Comparison of ENCODE assay signal across 7 cellular contexts in the genomic region with DNA sequence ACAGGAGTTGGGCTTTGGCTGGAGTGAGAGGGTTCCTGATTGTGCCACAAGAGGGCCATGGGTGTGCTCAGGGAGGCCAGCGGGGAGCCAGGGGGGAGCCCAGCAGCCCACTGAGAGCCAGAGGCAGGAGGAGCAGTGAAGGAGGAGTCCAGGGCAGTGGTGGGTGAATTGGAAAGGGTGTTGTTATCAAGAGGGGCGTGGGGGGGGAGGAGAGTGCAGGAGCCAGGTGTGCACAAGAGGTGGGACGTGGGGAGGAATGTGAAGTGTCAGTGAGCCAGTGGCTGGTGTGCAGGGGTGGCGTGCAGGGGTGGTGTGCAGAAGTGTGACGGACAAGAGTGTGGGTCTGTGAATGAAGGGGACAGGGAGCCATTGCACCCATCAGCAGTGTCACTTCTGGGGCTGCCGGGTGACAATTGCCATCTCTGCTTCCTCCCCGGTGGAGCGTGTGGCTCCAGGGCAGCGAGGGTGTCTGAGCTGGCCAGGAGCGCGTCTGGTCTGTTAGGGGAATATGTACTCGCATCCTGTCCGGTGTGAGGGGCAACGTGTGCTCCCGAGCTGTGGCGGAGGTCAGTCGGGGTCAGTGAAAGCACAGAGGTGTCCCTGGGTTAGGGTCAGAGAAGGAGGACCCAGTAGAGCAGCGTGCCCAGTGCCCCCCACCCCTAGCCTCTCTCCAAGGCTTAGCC. TPM values are rescaled to one million over a fixed set of nuclear protein-coding genes. Genes with fewer than 3 reads are reported as not detected.
A peak's percentile ranks its signal among the peaks of the same experiment; 100 is the strongest.
DNase-seq lines count a peak whose midpoint lies in the region; FAIRE-seq and TF ChIP-seq lines count a peak whose summit lies in the region.

No MANE protein-coding gene starts in this region.

- H3K9me3 ChIP-seq in astrocyte (ENCODE audit: insufficient read depth, low read depth, low read length) (no peaks in the 10 kb centered on the region), iPS-18a (ENCODE audit: control insufficient read depth, low read depth, low read length) (no peaks in the 10 kb centered on the region), smooth muscle cell (replicated peaks; ENCODE audit: low read depth) (no peaks in the 10 kb centered on the region)

- no peak for FAIRE-seq in astrocyte (lab: Jason Lieb, UNC)

- H3K79me2 ChIP-seq in astrocyte (ENCODE audit: insufficient read depth, low read length) (peaks cover 62% of the 10 kb centered on the region), smooth muscle cell (ENCODE audit: low read depth) (peaks cover 3% of the 10 kb centered on the region)

- H3K27ac ChIP-seq in astrocyte (ENCODE audit: low read depth, low read length) (no peak overlapping the region), iPS-18a (ENCODE audit: low read length) (no peak overlapping the region), smooth muscle cell (ENCODE audit: low read depth) (peak overlapping the region; percentile 41)

- H3K4me3 ChIP-seq in GM12865 (ENCODE audit: low read depth, low read length), result peak overlapping the region; percentile 18; the same call in 1 of the 2 replicates
- peak overlapping the region; percentile 59 for H3K4me3 ChIP-seq in astrocyte (ENCODE audit: insufficient read depth, low read depth, low read length)
- peak overlapping the region; percentile 50 for H3K4me3 ChIP-seq in iPS-18a (ENCODE audit: low read length)
- peak overlapping the region; percentile 97 for H3K4me3 ChIP-seq in smooth muscle cell

- TF ChIP-seq CTCF in GM12865 (IDR thresholded peaks at IDR 0.05; ENCODE audit: insufficient read depth, low read depth, low read length, missing control alignments) (peak; percentile 35), astrocyte (IDR thresholded peaks at IDR 0.05; ENCODE audit: insufficient read depth, low read depth, low read length) (peak; percentile 37), smooth muscle cell (IDR thresholded peaks at IDR 0.05; ENCODE audit: borderline replicate concordance, insufficient read depth, poor library complexity, severe bottlenecking) (peak; percentile 36)

- H3K27ac Mint-ChIP-seq in astrocyte (ENCODE audit: unreplicated experiment), result peak overlapping the region; percentile 89

- H3F3A ChIP-seq in smooth muscle cell (ENCODE audit: low read depth), result no peaks in the 10 kb centered on the region

- H3K27me3 Mint-ChIP-seq in astrocyte (ENCODE audit: low read depth, unreplicated experiment), result no peaks in the 10 kb centered on the region

- H3K4me1 ChIP-seq in astrocyte (ENCODE audit: insufficient read depth, low read length), result peaks cover 71% of the 10 kb centered on the region
- peaks cover 37% of the 10 kb centered on the region for H3K4me1 ChIP-seq in iPS-18a (ENCODE audit: control insufficient read depth, low read depth, low read length)
- peaks cover 39% of the 10 kb centered on the region for H3K4me1 ChIP-seq in smooth muscle cell (ENCODE audit: low read depth)

- H3K36me3 ChIP-seq in astrocyte (ENCODE audit: insufficient read depth, low read length) (no peaks in the 10 kb centered on the region), iPS-18a (ENCODE audit: control insufficient read depth, low read depth, low read length) (no peaks in the 10 kb centered on the region), smooth muscle cell (ENCODE audit: low read depth) (no peaks in the 10 kb centered on the region)

- 25% methylated on average over 15 of the region's 18 CpGs for WGBS in smooth muscle cell (ENCODE audit: low lambda C conversion rate)

- H3K4me2 ChIP-seq in astrocyte (ENCODE audit: low read length) (peak overlapping the region; percentile 93), smooth muscle cell (peak overlapping the region; percentile 100)

- peak; percentile 55 for DNase-seq in GM12865 (ENCODE audit: low read depth)
- DNase-seq in NCI-H1930 (lab: John Stamatoyannopoulos, UW), result peak; percentile 35 to 42
- DNase-seq in astrocyte (ENCODE audit: low read depth), result no peak
- no peak for DNase-seq in smooth muscle cell (lab: John Stamatoyannopoulos, UW; ENCODE audit: unreplicated experiment)
- no peak for DNase-seq in NCI-H2171 treated with DMSO at 0.1 percent for 48 hours (lab: John Stamatoyannopoulos, UW)
- DNase-seq in inferior parietal cortex (ENCODE audit: extremely low spot score), result no peak

- H3K9ac ChIP-seq in astrocyte (ENCODE audit: low read length) (peak overlapping the region; percentile 75), iPS-18a (ENCODE audit: low read length) (no peak overlapping the region), smooth muscle cell (ENCODE audit: low read depth) (no peak overlapping the region)

- H4K20me1 ChIP-seq in astrocyte (ENCODE audit: insufficient read depth, low read length), result peaks cover 56% of the 10 kb centered on the region
- peaks cover 54% of the 10 kb centered on the region for H4K20me1 ChIP-seq in smooth muscle cell (ENCODE audit: low read depth)

- H3K9me3 Mint-ChIP-seq in astrocyte (ENCODE audit: unreplicated experiment), result no peaks in the 10 kb centered on the region

- H2AFZ ChIP-seq in astrocyte (ENCODE audit: low read depth, low read length), result no peak overlapping the region
- no peak overlapping the region for H2AFZ ChIP-seq in smooth muscle cell (ENCODE audit: low read depth)

- H3K27me3 ChIP-seq in astrocyte (ENCODE audit: insufficient read depth, low read length), result no peaks in the 10 kb centered on the region
- H3K27me3 ChIP-seq in iPS-18a (ENCODE audit: control insufficient read depth, insufficient read depth, low read length), result peaks cover 75% of the 10 kb centered on the region
- no peaks in the 10 kb centered on the region for H3K27me3 ChIP-seq in smooth muscle cell (ENCODE audit: low read depth)

- peak overlapping the region; percentile 89 for H3K4me3 Mint-ChIP-seq in astrocyte (ENCODE audit: unreplicated experiment)

- H3K4me1 Mint-ChIP-seq in astrocyte (ENCODE audit: low read depth, unreplicated experiment), result peaks cover 47% of the 10 kb centered on the region

- H3K36me3 Mint-ChIP-seq in astrocyte (ENCODE audit: low read depth, unreplicated experiment), result no peaks in the 10 kb centered on the region

RNA-seq across cellular contexts. Expression of gene CLCF1, which starts 1.7 kb away (rescaled TPM):
- total RNA-seq in astrocyte (17.4 and 17.6 TPM in 2 replicates), smooth muscle cell (7.3 and 12.2 TPM in 2 replicates)
- polyA plus RNA-seq in smooth muscle cell, result 4.6 and 6.2 TPM in 2 replicates

RNA-seq across cellular contexts. Expression of gene POLD4, which starts 18.3 kb away (rescaled TPM):
- total RNA-seq in astrocyte (53.5 and 69.2 TPM in 2 replicates), smooth muscle cell (61.4 and 78.0 TPM in 2 replicates)
- polyA plus RNA-seq in smooth muscle cell, result 113 and 133 TPM in 2 replicates

RNA-seq across cellular contexts. Expression of gene RAD9A, which starts 20.1 kb away (rescaled TPM):
- 9.2 and 9.4 TPM in 2 replicates for total RNA-seq in astrocyte
- 17.3 and 19.5 TPM in 2 replicates for total RNA-seq in smooth muscle cell
- polyA plus RNA-seq in smooth muscle cell, result 20.3 and 21.4 TPM in 2 replicates

RNA-seq across cellular contexts. Expression of gene PPP1CA, which starts 30.0 kb away (rescaled TPM):
- 157 and 159 TPM in 2 replicates for total RNA-seq in astrocyte
- total RNA-seq in smooth muscle cell, result 99.3 and 123 TPM in 2 replicates
- 210 and 220 TPM in 2 replicates for polyA plus RNA-seq in smooth muscle cell

RNA-seq across cellular contexts. Expression of gene TBC1D10C, which starts 32.2 kb away (rescaled TPM):
- total RNA-seq in astrocyte (0.16 TPM in 1 of 2 replicates, not detected in the other), smooth muscle cell (not detected in 2 replicates)
- polyA plus RNA-seq in smooth muscle cell, result 0.32 TPM in 1 of 2 replicates, not detected in the other

Comparison
In these comparisons a context has a peak if more than half of its experiments do, and no peak if none do; other contexts are left out.
1. DNase-seq: peak in GM12865 (single experiment) and NCI-H1930 (2 of 2); none in astrocyte (single experiment), smooth muscle cell (single experiment), NCI-H2171 treated with DMSO at 0.1 percent for 48 hours (single experiment) and inferior parietal cortex (single experiment).
2. H3K4me3 ChIP-seq: peak in every context shown above with its lines; median percentile 97 in smooth muscle cell; 59 in astrocyte; 50 in iPS-18a; 18 in GM12865.
3. Peak in every context shown above with its lines, with median percentiles within 50 percentile points of each other: CTCF ChIP-seq.